In genomic region chr14:103541944-103542544, GRCh38 we compare ENCODE assay signal across 8 cellular contexts. TPM values are rescaled to one million over a fixed set of nuclear protein-coding genes. Genes with fewer than 3 reads are reported as not detected.
A peak's percentile ranks its signal among the peaks of the same experiment; 100 is the strongest.
DNase-seq lines count a peak whose midpoint lies in the region; ATAC-seq and TF ChIP-seq lines count a peak whose summit lies in the region.

No MANE protein-coding gene starts in this region.

- 0 out of 2 replicates have a peak, but pooled peaks cover 5% of the 10 kb centered on the region for H3K4me1 ChIP-seq in HEK293 (ENCODE audit: control insufficient read depth, insufficient read depth, low read length)

- no peaks in the 10 kb centered on the region for H3K9me3 ChIP-seq in HEK293 (ENCODE audit: control insufficient read depth, insufficient read depth, low read depth, low read length)
- no peaks in the 10 kb centered on the region for H3K9me3 ChIP-seq in T-helper 17 cell (ENCODE audit: control insufficient read depth, low read length, poor library complexity, severe bottlenecking)

- H3K36me3 Mint-ChIP-seq in brain (no peaks in the 10 kb centered on the region), T-helper 17 cell (ENCODE audit: low read depth) (no peaks in the 10 kb centered on the region)
- peaks cover 0 to 4% of the 10 kb centered on the region in 2 donors for H3K36me3 Mint-ChIP-seq in stimulated activated naive B cell treated with anti-CD40 and anti-IgM and Interleukin-4, amounts not matched to agents 10 μg/mL and 1 μg/mL and 100 μg/mL, for 72 hours

- H3K4me3 Mint-ChIP-seq in brain = no peak overlapping the region
- H3K4me3 Mint-ChIP-seq in stimulated activated naive B cell treated with anti-CD40 and anti-IgM and Interleukin-4, amounts not matched to agents 10 μg/mL and 1 μg/mL and 100 μg/mL, for 72 hours = no peak overlapping the region
- H3K4me3 Mint-ChIP-seq in T-helper 17 cell = no peak overlapping the region

- CTCF ChIA-PET in HEK293 (lab: Yijun Ruan, JAX) = interaction anchor here (0.6 to 2.2 kb wide), 3 partner anchors 24 to 1552 kb away, joined by 3 to 11 read pairs (median 4); no protein-coding TSS in a partner anchor

- H3K27me3 ChIP-seq in layer of hippocampus (ENCODE audit: control insufficient read depth, insufficient read depth, low read length) = no peaks in the 10 kb centered on the region

- H3K27ac ChIP-seq in HEK293 (ENCODE audit: extremely low read depth, low read depth, low read length) (no peak overlapping the region), layer of hippocampus (ENCODE audit: low read depth, low read length) (peak overlapping the region; percentile 93)

- H3K36me3 ChIP-seq in HEK293 (ENCODE audit: control insufficient read depth in 2 of 2, insufficient read depth in 1 of 2, low read length in 2 of 2) = no peaks in the 10 kb centered on the region

- H3K27me3 Mint-ChIP-seq in brain (no peaks in the 10 kb centered on the region), T-helper 17 cell (no peaks in the 10 kb centered on the region)
- H3K27me3 Mint-ChIP-seq in stimulated activated naive B cell treated with anti-CD40 and anti-IgM and Interleukin-4, amounts not matched to agents 10 μg/mL and 1 μg/mL and 100 μg/mL, for 72 hours = peaks cover 11 to 14% of the 10 kb centered on the region in 2 donors

- no peak for ATAC-seq in stimulated activated naive B cell treated with anti-CD40 and anti-IgM and Interleukin-4, amounts not matched to agents 10 μg/mL and 1 μg/mL and 100 μg/mL, for 72 hours (replicated peaks)
- ATAC-seq in HG02642 (IDR thresholded peaks at IDR 0.05; ENCODE audit: poor library complexity, unreplicated experiment) = no peak
- ATAC-seq in GM21529 (IDR thresholded peaks at IDR 0.05; ENCODE audit: unreplicated experiment) = no peak
- no peak for ATAC-seq in T-helper 17 cell

- no peak for DNase-seq in stimulated activated naive B cell treated with anti-CD40 and anti-IgM and Interleukin-4, amounts not matched to agents 10 μg/mL and 1 μg/mL and 100 μg/mL, for 72 hours
- DNase-seq in T-helper 17 cell (no peak), cerebellum (ENCODE audit: low spot score) (no peak)

- H3K27ac Mint-ChIP-seq in brain (peak overlapping the region; percentile 81 to 100 (median 96)), T-helper 17 cell (no peak overlapping the region)
- peak overlapping the region; percentile 73 for H3K27ac Mint-ChIP-seq in stimulated activated naive B cell treated with anti-CD40 and anti-IgM and Interleukin-4, amounts not matched to agents 10 μg/mL and 1 μg/mL and 100 μg/mL, for 72 hours

- no peaks in the 10 kb centered on the region for H3K9me3 Mint-ChIP-seq in brain
- no peaks in the 10 kb centered on the region for H3K9me3 Mint-ChIP-seq in stimulated activated naive B cell treated with anti-CD40 and anti-IgM and Interleukin-4, amounts not matched to agents 10 μg/mL and 1 μg/mL and 100 μg/mL, for 72 hours

- POLR2A ChIA-PET in HEK293 (lab: Yijun Ruan, JAX) = interaction anchor here (0.5 to 4.9 kb wide), 7 partner anchors 9 to 687 kb away, joined by 3 to 24 read pairs (median 6); partner anchors contain the start of genes BAG5, CKB and TRMT61A

- no peak for TF ChIP-seq CTCF in HEK293 (tag by site-specific recombination; IDR thresholded peaks at IDR 0.05)
- peak in 1 of 2 experiments; percentile 17 for TF ChIP-seq CTCF in brain (conservative IDR thresholded peaks at IDR 0.05)

- H3K4me3 ChIP-seq in HEK293 (ENCODE audit: low read depth, low read length) = no peak overlapping the region

- peaks cover 58% of the 10 kb centered on the region for H3K4me1 Mint-ChIP-seq in brain
- H3K4me1 Mint-ChIP-seq in stimulated activated naive B cell treated with anti-CD40 and anti-IgM and Interleukin-4, amounts not matched to agents 10 μg/mL and 1 μg/mL and 100 μg/mL, for 72 hours = peaks cover 7 to 8% of the 10 kb centered on the region in 2 donors
- peaks cover 5% of the 10 kb centered on the region for H3K4me1 Mint-ChIP-seq in T-helper 17 cell

TF ChIP-seq in HEK293, 187 proteins besides CTCF, POLR2A, EP300 and RAD21:
- no peak for TF ChIP-seq ZNF664 (tag by site-specific recombination; IDR thresholded peaks at IDR 0.05)
- 0 out of 2 replicates have a peak, but pooled peaks have one; percentile 41 for TF ChIP-seq ZNF449 (tag by site-specific recombination; IDR thresholded peaks at IDR 0.05)

RNA-seq across cellular contexts. Expression of gene TRMT61A, which starts 13.0 kb away (rescaled TPM):
- 17.1 TPM for polyA plus RNA-seq in brain (ENCODE audit: insufficient read depth, low read depth, low replicate concordance)
- total RNA-seq in T-helper 17 cell = 1 to 10 TPM; 8.2 to 8.3 TPM
- 5.1 TPM for total RNA-seq in cerebellum

RNA-seq across cellular contexts. Expression of gene CKB, which starts 19.4 kb away (rescaled TPM):
- 2,462 TPM for polyA plus RNA-seq in brain (ENCODE audit: insufficient read depth, low read depth, low replicate concordance)
- total RNA-seq in T-helper 17 cell (1 to 10 TPM; 7.0 to 8.0 TPM), cerebellum (155 TPM)

RNA-seq across cellular contexts. Expression of gene BAG5, which starts 20.4 kb away (rescaled TPM):
- 19.6 TPM for polyA plus RNA-seq in brain (ENCODE audit: insufficient read depth, low read depth, low replicate concordance)
- total RNA-seq in T-helper 17 cell (10 to 100 TPM; 28.5 to 32.9 TPM), cerebellum (27.2 TPM)

RNA-seq across cellular contexts. Expression of gene COA8, which starts 20.7 kb away (rescaled TPM):
- 83.6 TPM for polyA plus RNA-seq in brain (ENCODE audit: insufficient read depth, low read depth, low replicate concordance)
- total RNA-seq in T-helper 17 cell = 10 to 100 TPM; 18.3 to 19.4 TPM
- total RNA-seq in cerebellum = 23.4 TPM

Comparison
In these comparisons a context has a peak if more than half of its experiments do, and no peak if none do; other contexts are left out.
1. RNA of gene CKB, which starts 19.4 kb away (total RNA-seq): 155 TPM in cerebellum (single experiment); 7.0 to 8.0 TPM in T-helper 17 cell; every median in the first group is over 10 times any median in the second.